In the genomic region with DNA sequence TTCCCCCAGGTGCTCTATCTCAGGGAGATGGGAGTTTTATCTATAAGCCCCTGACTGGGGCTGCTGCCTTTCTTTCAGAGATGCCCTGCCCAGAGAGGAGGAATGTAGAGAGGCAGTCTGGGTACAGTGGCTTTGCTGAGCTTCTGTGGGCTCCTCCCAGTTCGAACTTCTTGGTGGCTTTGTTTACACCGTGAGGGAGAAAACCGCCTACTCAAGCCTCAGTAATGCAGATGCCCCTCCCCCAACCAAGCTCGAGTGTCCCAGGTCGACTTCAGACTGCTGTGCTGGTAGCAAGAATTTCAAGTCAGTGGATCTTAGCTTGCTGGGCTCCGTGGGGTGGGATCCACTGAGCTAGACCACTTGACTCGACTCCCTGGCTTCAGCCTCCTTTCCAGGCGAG, we compare ENCODE assay signal across 1 cellular context. TPM values are rescaled to one million over a fixed set of nuclear protein-coding genes. Genes with fewer than 3 reads are reported as not detected.
"Had no signal": no experiment of that assay in that cellular context is flagged by ENCODE, and none has a peak within 500 bp of the region (broad histone marks: within the 10 kb centered on the region; RNA-seq: fewer than 3 reads in every experiment).

No MANE protein-coding gene starts in this region.

RNA-seq across cellular contexts. Expression of a gene that starts 29.5 kb away (rescaled TPM):
- polyA plus RNA-seq: HepG2 had no signal
